ENCODE assay signal across 26 cellular contexts in genomic region chr3:64560802-64561502, GRCh38.
DNase-seq lines count a peak whose midpoint lies in the region; ATAC-seq, FAIRE-seq and TF ChIP-seq lines count a peak whose summit lies in the region.
"Had no signal": no experiment of that assay in that cellular context is flagged by ENCODE, and none has a peak within 500 bp of the region (broad histone marks: within the 10 kb centered on the region; RNA-seq: fewer than 3 reads in every experiment).

No MANE protein-coding gene starts in this region.

- FAIRE-seq in kidney (lab: Jason Lieb, UNC) = peak; percentile 86

- H3K27ac ChIP-seq in esophagus squamous epithelium (peak overlapping the region in 3 of 4 donors; percentile 46 to 76 (median 63)), kidney (ENCODE audit: low read depth in 2 of 2, low read length in 2 of 2) (peak overlapping the region; percentile 86 to 88), urinary bladder (ENCODE audit: low read depth) (no peak overlapping the region)
- H3K27ac ChIP-seq: body of pancreas, neutrophil, right lobe of liver, WERI-Rb-1 had no signal

- H3K4me1 ChIP-seq in esophagus squamous epithelium = no peaks in the 10 kb centered on the region
- H3K4me1 ChIP-seq in kidney (ENCODE audit: control insufficient read depth in 1 of 2, insufficient read depth in 1 of 2, low read depth in 1 of 2, low read length in 2 of 2) = peaks cover 21 to 36% of the 10 kb centered on the region in 2 donors
- no peaks in the 10 kb centered on the region for H3K4me1 ChIP-seq in urinary bladder (ENCODE audit: insufficient read depth)
- H3K4me1 ChIP-seq: body of pancreas, left lung, right lobe of liver had no signal

- H3K9me3 ChIP-seq in esophagus squamous epithelium = no peaks in the 10 kb centered on the region
- no peaks in the 10 kb centered on the region for H3K9me3 ChIP-seq in kidney (ENCODE audit: control insufficient read depth in 1 of 2, low read length in 2 of 2)
- H3K9me3 ChIP-seq: body of pancreas, left lung, neutrophil, right lobe of liver, SK-N-SH had no signal

- H3K9ac ChIP-seq in kidney (ENCODE audit: low read length in 2 of 2) = peak overlapping the region; percentile 61 to 96
- H3K9ac ChIP-seq: SK-N-SH had no signal

- H3K27me3 ChIP-seq in esophagus squamous epithelium = peaks cover 0 to 1% (median 0%) of the 10 kb centered on the region in 4 donors
- H3K27me3 ChIP-seq: body of pancreas, left lung, neutrophil, right lobe of liver had no signal

- no peak for DNase-seq in esophagus squamous epithelium (lab: John Stamatoyannopoulos, UW)
- no peak for DNase-seq in kidney
- DNase-seq in retinal pigment epithelial cell (ENCODE audit: low read depth) = no peak
- DNase-seq in SW480 (ENCODE audit: low spot score) = no peak
- no peak for DNase-seq in stimulated activated CD4-positive, alpha-beta T cell treated with anti-CD3 and anti-CD28 coated beads, Interleukin-4, amount 100 ng/mL, for 4 hours
- no peak for DNase-seq in NCI-H187 treated with DMSO at 0.1 percent for 48 hours (lab: John Stamatoyannopoulos, UW)
- DNase-seq: activated CD4-positive, alpha-beta T cell treated with anti-CD3 and anti-CD28 coated beads, Interleukin-2, amount 50 U/mL, for 4 hours; activated CD8-positive, alpha-beta memory T cell treated with anti-CD3 and anti-CD28 coated beads, Interleukin-2, amount 50 U/mL, for 4 hours; activated naive CD8-positive, alpha-beta T cell treated with anti-CD3 and anti-CD28 coated beads for 36 hours; body of pancreas; CD4-positive, alpha-beta T cell; DMS 273 treated with DMSO at 0.1 percent for 48 hours; effector memory CD4-positive, alpha-beta T cell; KBM-7; left lung; NCI-H2171 treated with DMSO at 0.1 percent for 48 hours; NCI-H524 treated with DMSO at 0.1 percent for 48 hours; right lobe of liver; RPMI8226; SK-N-SH; WERI-Rb-1 had no signal

- ATAC-seq in GM21515 (IDR thresholded peaks at IDR 0.05; ENCODE audit: unreplicated experiment) = no peak
- ATAC-seq: activated T-helper 17 cell treated with anti-CD3 and anti-CD28 coated beads, Interleukin-2, amount 50 U/mL, for 72 hours; body of pancreas; HCT116; right lobe of liver had no signal

- no peak for TF ChIP-seq POLR2A in esophagus squamous epithelium (IDR thresholded peaks at IDR 0.05)

- TF ChIP-seq CTCF in esophagus squamous epithelium (IDR thresholded peaks at IDR 0.05) = no peak
- TF ChIP-seq CTCF in kidney (IDR thresholded peaks at IDR 0.05; ENCODE audit: borderline replicate concordance, extremely low read depth, insufficient read depth) = no peak
- TF ChIP-seq CTCF in retinal pigment epithelial cell (conservative IDR thresholded peaks at IDR 0.05; ENCODE audit: low read depth, low read length) = no peak

- H3K36me3 ChIP-seq in esophagus squamous epithelium = no peaks in the 10 kb centered on the region
- peaks cover 0 to 17% of the 10 kb centered on the region in 2 donors for H3K36me3 ChIP-seq in kidney (ENCODE audit: control insufficient read depth in 1 of 2, insufficient read depth in 2 of 2, low read length in 2 of 2)
- H3K36me3 ChIP-seq in urinary bladder (ENCODE audit: insufficient read depth) = no peaks in the 10 kb centered on the region
- H3K36me3 ChIP-seq: neutrophil, right lobe of liver, WERI-Rb-1 had no signal

- intact Hi-C loops in esophagus squamous epithelium (cut with DNase I) = no loop called here
- intact Hi-C loops in kidney (cut with DNase I) = no loop called here

- H3K4me3 ChIP-seq in esophagus squamous epithelium (peak overlapping the region in 3 of 4 donors; percentile 23 to 55 (median 35)), kidney (ENCODE audit: low read length in 2 of 2) (peak overlapping the region; percentile 76 to 88), retinal pigment epithelial cell (ENCODE audit: low read length) (peak overlapping the region; percentile 34), urinary bladder (ENCODE audit: low read depth, low read length) (peak overlapping the region; percentile 21)
- H3K4me3 ChIP-seq: body of pancreas, left lung, right lobe of liver had no signal

- WGBS in esophagus squamous epithelium, 2 donors = 69 to 86% methylated on average over 11 to 12 of the region's 12 CpGs
- WGBS in urinary bladder = 26% methylated on average over 12 of the region's 12 CpGs

Comparison
In these comparisons a context has a peak if more than half of its experiments do, and no peak if none do; other contexts are left out.
1. H3K4me3 ChIP-seq: peak in every context shown above with its lines; median percentile 82 in kidney; 35 in esophagus squamous epithelium; 34 in retinal pigment epithelial cell; 21 in urinary bladder.